ENCODE assay signal across 24 cellular contexts in genomic region chr15:28888900-28889299, GRCh38. TPM values are rescaled to one million over a fixed set of nuclear protein-coding genes. Genes with fewer than 3 reads are reported as not detected.
DNase-seq lines count a peak whose midpoint lies in the region; ATAC-seq lines count a peak whose summit lies in the region.
"Had no signal": no experiment of that assay in that cellular context is flagged by ENCODE, and none has a peak within 500 bp of the region (broad histone marks: within the 10 kb centered on the region; RNA-seq: fewer than 3 reads in every experiment).

No MANE protein-coding gene starts in this region.

- DNase-seq in DMS 273 (lab: John Stamatoyannopoulos, UW; ENCODE audit: unreplicated experiment) (peak; percentile 55), DMS 273 treated with DMSO at 0.1 percent for 48 hours (lab: John Stamatoyannopoulos, UW) (no peak), M059J (ENCODE audit: low read depth) (peak; percentile 34), kidney tubule cell (ENCODE audit: low spot score) (no peak)
- no peak for DNase-seq in effector memory CD4-positive, alpha-beta T cell
- DNase-seq: activated CD4-positive, alpha-beta T cell treated with anti-CD3 and anti-CD28 coated beads for 1 hour; activated CD8-positive, alpha-beta memory T cell treated with anti-CD3 and anti-CD28 coated beads, Interleukin-2, amount 50 U/mL, for 4 hours; BE2C; DMS53; H9; left lung; NCI-H187; NCI-H226; nucleus accumbens; retina; stimulated activated naive B cell treated with anti-CD40 and anti-IgM and Interleukin-4, amounts not matched to agents 10 μg/mL and 1 μg/mL and 100 μg/mL, for 72 hours; T1000; trophoblast cell had no signal

- ATAC-seq in HG03039 (IDR thresholded peaks at IDR 0.05; ENCODE audit: unreplicated experiment), result no peak
- ATAC-seq: HepG2; left lung; stimulated activated naive B cell treated with anti-CD40 and anti-IgM and Interleukin-4, amounts not matched to agents 10 μg/mL and 1 μg/mL and 100 μg/mL, for 72 hours had no signal

- peak overlapping the region; percentile 47 for H3K4me2 ChIP-seq in skeletal muscle satellite cell (ENCODE audit: low read length)

- H3K4me3 ChIP-seq in skeletal muscle satellite cell (ENCODE audit: low read length), result no peak overlapping the region
- H3K4me3 ChIP-seq in effector memory CD4-positive, alpha-beta T cell (ENCODE audit: insufficient read depth, low read depth, low read length, poor library complexity, severe bottlenecking), result no peak overlapping the region
- H3K4me3 ChIP-seq: left lung, SK-N-MC had no signal

- H3K9ac ChIP-seq in skeletal muscle satellite cell (ENCODE audit: low read depth, low read length), result no peak overlapping the region

- H3K27ac ChIP-seq in cingulate gyrus (ENCODE audit: low read depth, low read length), result peak overlapping the region; percentile 39
- H3K27ac ChIP-seq in effector memory CD4-positive, alpha-beta T cell (ENCODE audit: insufficient read depth, low read length, poor library complexity, severe bottlenecking), result no peak overlapping the region
- H3K27ac ChIP-seq: 22Rv1, left lung, SK-N-MC had no signal

- no peaks in the 10 kb centered on the region for H3K9me3 ChIP-seq in skeletal muscle satellite cell (replicated peaks; ENCODE audit: low read length)
- H3K9me3 ChIP-seq in effector memory CD4-positive, alpha-beta T cell (ENCODE audit: control insufficient read depth, low read length), result no peaks in the 10 kb centered on the region
- H3K9me3 ChIP-seq: BE2C, left lung had no signal

- H3K4me1 ChIP-seq in skeletal muscle satellite cell (ENCODE audit: control insufficient read depth, insufficient read depth, low read length), result peaks cover 31% of the 10 kb centered on the region
- H3K4me1 ChIP-seq in effector memory CD4-positive, alpha-beta T cell (ENCODE audit: control insufficient read depth, insufficient read depth, low read length, poor library complexity, severe bottlenecking), result peaks cover 38% of the 10 kb centered on the region

- no peaks in the 10 kb centered on the region for H3K36me3 ChIP-seq in skeletal muscle satellite cell (ENCODE audit: insufficient read depth, low read length)
- H3K36me3 ChIP-seq in effector memory CD4-positive, alpha-beta T cell (ENCODE audit: control insufficient read depth, insufficient read depth, low read length), result no peaks in the 10 kb centered on the region
- H3K36me3 ChIP-seq: BE2C, left lung had no signal

- no peaks in the 10 kb centered on the region for H3K27me3 ChIP-seq in skeletal muscle satellite cell (ENCODE audit: control insufficient read depth, insufficient read depth, low read length)
- H3K27me3 ChIP-seq in effector memory CD4-positive, alpha-beta T cell (replicated peaks; ENCODE audit: control insufficient read depth, insufficient read depth, low read length, poor library complexity, severe bottlenecking), result no peaks in the 10 kb centered on the region
- H3K27me3 ChIP-seq: BE2C had no signal

RNA-seq across cellular contexts. Expression of gene APBA2, which starts 3.1 kb away (rescaled TPM):
- total RNA-seq in M059J (2014; rRNA removed; shearing (Covaris generic)), result 9.2 and 11.2 TPM in 2 replicates
- total RNA-seq in skeletal muscle satellite cell (2012; rRNA removed), result 3.5 and 6.3 TPM in 2 replicates

RNA-seq across cellular contexts. Expression of gene GOLGA6L7, which starts 40.5 kb away (rescaled TPM):
- total RNA-seq in M059J (2014; rRNA removed; shearing (Covaris generic)), result not detected in 2 replicates
- not detected in 2 replicates for total RNA-seq in skeletal muscle satellite cell (2012; rRNA removed)
- total RNA-seq: H9, HepG2, left lung had no signal

Comparison
In these comparisons a context has a peak if more than half of its experiments do, and no peak if none do; other contexts are left out.
1. DNase-seq: peak in DMS 273 (single experiment) and M059J (single experiment); none in DMS 273 treated with DMSO at 0.1 percent for 48 hours (single experiment), kidney tubule cell (single experiment) and effector memory CD4-positive, alpha-beta T cell (0 of 3).